Comparison of ENCODE assay signal across 14 cellular contexts in genomic region chr11:2388431-2389024, GRCh38. TPM values are rescaled to one million over a fixed set of nuclear protein-coding genes. Genes with fewer than 3 reads are reported as not detected.
A peak's percentile ranks its signal among the peaks of the same experiment; 100 is the strongest.
DNase-seq lines count a peak whose midpoint lies in the region; ATAC-seq and TF ChIP-seq lines count a peak whose summit lies in the region.
"Had no signal": no experiment of that assay in that cellular context is flagged by ENCODE, and none has a peak within 500 bp of the region (broad histone marks: within the 10 kb centered on the region; RNA-seq: fewer than 3 reads in every experiment).

No MANE protein-coding gene starts in this region.

- H3K9ac ChIP-seq in endocrine pancreas (ENCODE audit: control insufficient read depth, insufficient read depth, low read length): peak overlapping the region; percentile 44

- intact Hi-C loops in left ventricle myocardium superior (cut with micrococcal nuclease): no loop called here

- no peak for ATAC-seq in left ventricle myocardium superior
- ATAC-seq in GM21825 (IDR thresholded peaks at IDR 0.05; ENCODE audit: unreplicated experiment): no peak
- no peak for ATAC-seq in HG03460 (IDR thresholded peaks at IDR 0.05; ENCODE audit: unreplicated experiment)
- ATAC-seq: activated T-cell treated with anti-CD3 and anti-CD28 coated beads, Interleukin-2, amount 50 U/mL, for 72 hours; left lobe of liver had no signal

- peaks cover 0 to 98% of the 10 kb centered on the region in 2 donors for H3K4me1 ChIP-seq in right atrium auricular region
- H3K4me1 ChIP-seq in endocrine pancreas (ENCODE audit: control insufficient read depth, insufficient read depth, low read length): no peaks in the 10 kb centered on the region
- peaks cover 17% of the 10 kb centered on the region for H3K4me1 ChIP-seq in osteoblast (ENCODE audit: insufficient read depth, low read length)

- H3K27me3 ChIP-seq in right atrium auricular region (no peaks in the 10 kb centered on the region), endocrine pancreas (ENCODE audit: control insufficient read depth, insufficient read depth, low read length) (no peaks in the 10 kb centered on the region), osteoblast (ENCODE audit: insufficient read depth, low read length) (no peaks in the 10 kb centered on the region)

- TF ChIP-seq CTCF in right atrium auricular region (IDR thresholded peaks at IDR 0.05) (no peak), osteoblast (IDR thresholded peaks at IDR 0.05; ENCODE audit: extremely low read depth, low read depth, low read length) (no peak)

- DNase-seq in right atrium auricular region (ENCODE audit: low spot score): no peak
- DNase-seq in left ventricle myocardium superior: no peak
- no peak for DNase-seq in osteoblast (ENCODE audit: insufficient read length, low spot score, missing footprints)
- no peak for DNase-seq in NCI-H446 (lab: John Stamatoyannopoulos, UW)
- no peak for DNase-seq in NCI-H1436 treated with DMSO at 0.1 percent for 48 hours (lab: John Stamatoyannopoulos, UW)
- DNase-seq: activated T-cell treated with anti-CD3 and anti-CD28 coated beads, Interleukin-2, amount 50 U/mL, for 72 hours; GDM1; GM23248; NCI-H2171 treated with DMSO at 0.1 percent for 48 hours had no signal

- H3K36me3 ChIP-seq in right atrium auricular region: peaks cover 25% of the 10 kb centered on the region
- H3K36me3 ChIP-seq in endocrine pancreas (ENCODE audit: control insufficient read depth, insufficient read depth, low read length): no peaks in the 10 kb centered on the region
- peaks cover 5% of the 10 kb centered on the region for H3K36me3 ChIP-seq in osteoblast (ENCODE audit: insufficient read depth, low read length)

- H3K9me3 ChIP-seq in right atrium auricular region: no peaks in the 10 kb centered on the region
- no peaks in the 10 kb centered on the region for H3K9me3 ChIP-seq in endocrine pancreas (ENCODE audit: control insufficient read depth, low read length)
- H3K9me3 ChIP-seq in osteoblast (ENCODE audit: low read depth, low read length): no peaks in the 10 kb centered on the region

- H2AFZ ChIP-seq in osteoblast (ENCODE audit: low read length): no peak overlapping the region
- H2AFZ ChIP-seq: GM23248 had no signal

- peaks cover 96% of the 10 kb centered on the region for H3K79me2 ChIP-seq in osteoblast (ENCODE audit: insufficient read depth, low read length)

- H3K4me3 ChIP-seq in right atrium auricular region (no peak overlapping the region), endocrine pancreas (ENCODE audit: control insufficient read depth, insufficient read depth, low read length) (no peak overlapping the region), osteoblast (ENCODE audit: insufficient read depth, low read length) (no peak overlapping the region)
- H3K4me3 ChIP-seq: GM23248 had no signal

- H4K20me1 ChIP-seq in osteoblast (ENCODE audit: insufficient read depth, low read length): peaks cover 84% of the 10 kb centered on the region

- H3K4me2 ChIP-seq in osteoblast (ENCODE audit: insufficient read depth, low read length): no peak overlapping the region

- peak overlapping the region; percentile 66 to 100 for H3K27ac ChIP-seq in right atrium auricular region
- peak overlapping the region; percentile 33 for H3K27ac ChIP-seq in osteoblast (ENCODE audit: low read depth, low read length)
- H3K27ac ChIP-seq: GM23248 had no signal

RNA-seq across cellular contexts. Expression of gene CD81, which starts 11.4 kb away (rescaled TPM):
- total RNA-seq in right atrium auricular region: 100 to 1,000 TPM; 433 to 528 TPM
- 653 TPM for total RNA-seq in left ventricle myocardium superior
- 184 and 195 TPM in 2 replicates for total RNA-seq in osteoblast

RNA-seq across cellular contexts. Expression of gene TSSC4, which starts 12.0 kb away (rescaled TPM):
- total RNA-seq in right atrium auricular region (10 to 100 TPM; 26.7 to 40.3 TPM), left ventricle myocardium superior (34.8 TPM), osteoblast (42.4 and 46.7 TPM in 2 replicates)

RNA-seq across cellular contexts. Expression of gene TRPM5, which starts 55.8 kb away (rescaled TPM):
- total RNA-seq in right atrium auricular region (not detected), left ventricle myocardium superior (not detected), osteoblast (under 0.01 TPM in 1 of 2 replicates, not detected in the other)
- total RNA-seq: fibroblast of villous mesenchyme, GM23248, left lobe of liver had no signal

RNA-seq across cellular contexts. Expression of gene KCNQ1, which starts 56.3 kb away (rescaled TPM):
- 10 to 100 TPM; 12.7 to 25.1 TPM for total RNA-seq in right atrium auricular region
- total RNA-seq in left ventricle myocardium superior: 49.7 TPM
- total RNA-seq in osteoblast: not detected in 2 replicates
- total RNA-seq: fibroblast of villous mesenchyme, GM23248 had no signal
